Comparison of ENCODE assay signal across 1 cellular context in genomic region chr5:122835681-122836080, GRCh38.
TF ChIP-seq lines count a peak whose summit lies in the region.

No MANE protein-coding gene starts in this region.

TF ChIP-seq in GM12878, 131 proteins besides CTCF, POLR2A, EP300 and RAD21 (continued from another document):
- TF ChIP-seq IKZF1 (conservative IDR thresholded peaks at IDR 0.05) (no peak), SP1 (IDR thresholded peaks at IDR 0.05; ENCODE audit: low read depth, low read length) (no peak), GATAD2B (conservative IDR thresholded peaks at IDR 0.05; ENCODE audit: low read depth) (no peak), CBX3 (IDR thresholded peaks at IDR 0.05; ENCODE audit: borderline replicate concordance, low read depth) (no peak), DPF2 (IDR thresholded peaks at IDR 0.05) (no peak), ZNF622 (IDR thresholded peaks at IDR 0.05) (no peak), ETV6 (conservative IDR thresholded peaks at IDR 0.05 in 1 of 2, IDR thresholded peaks at IDR 0.05 in 1 of 2; ENCODE audit: borderline replicate concordance in 1 of 2, low read depth in 1 of 2) (no peak), PBX3 (IDR thresholded peaks at IDR 0.05; ENCODE audit: insufficient replicate concordance, low read depth, low read length) (no peak), CUX1 (IDR thresholded peaks at IDR 0.05; ENCODE audit: insufficient replicate concordance, low read depth, low read length) (no peak), NFIC (IDR thresholded peaks at IDR 0.05; ENCODE audit: low read depth, low read length) (no peak), BCL11A (IDR thresholded peaks at IDR 0.05; ENCODE audit: low read depth, low read length) (no peak), ASH2L (IDR thresholded peaks at IDR 0.05; ENCODE audit: borderline replicate concordance, low read depth) (no peak), ZZZ3 (IDR thresholded peaks at IDR 0.05; ENCODE audit: control insufficient read depth, insufficient read length, low read depth) (no peak), SRF (IDR thresholded peaks at IDR 0.05; ENCODE audit: low read depth in 2 of 2, low read length in 2 of 2) (no peak)
